Comparison of ENCODE assay signal across 1 cellular context in the genomic region with DNA sequence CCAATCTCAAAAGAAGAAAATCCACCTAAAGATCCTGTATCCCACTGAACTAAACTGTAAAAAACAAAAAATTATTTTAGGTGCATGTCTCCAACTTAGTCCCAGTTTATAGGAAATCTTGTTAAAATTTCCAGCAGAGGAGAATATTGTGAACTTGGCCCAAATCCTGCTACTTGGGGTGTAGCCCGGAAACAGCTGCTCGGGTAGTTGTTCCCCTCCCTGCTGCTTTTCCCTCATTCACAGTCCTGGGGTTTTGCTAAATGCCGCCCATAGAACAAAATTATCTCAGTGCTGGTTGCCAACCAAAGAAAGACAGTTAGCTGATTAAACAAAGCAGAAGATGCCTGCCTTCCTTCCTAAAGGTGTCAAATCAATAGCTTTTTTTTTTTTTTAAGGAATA.
TF ChIP-seq lines count a peak whose summit lies in the region.

No MANE protein-coding gene starts in this region.

TF ChIP-seq in GM23338, 12 proteins besides CTCF, POLR2A, EP300 and RAD21:
- TF ChIP-seq, protein P1, sequence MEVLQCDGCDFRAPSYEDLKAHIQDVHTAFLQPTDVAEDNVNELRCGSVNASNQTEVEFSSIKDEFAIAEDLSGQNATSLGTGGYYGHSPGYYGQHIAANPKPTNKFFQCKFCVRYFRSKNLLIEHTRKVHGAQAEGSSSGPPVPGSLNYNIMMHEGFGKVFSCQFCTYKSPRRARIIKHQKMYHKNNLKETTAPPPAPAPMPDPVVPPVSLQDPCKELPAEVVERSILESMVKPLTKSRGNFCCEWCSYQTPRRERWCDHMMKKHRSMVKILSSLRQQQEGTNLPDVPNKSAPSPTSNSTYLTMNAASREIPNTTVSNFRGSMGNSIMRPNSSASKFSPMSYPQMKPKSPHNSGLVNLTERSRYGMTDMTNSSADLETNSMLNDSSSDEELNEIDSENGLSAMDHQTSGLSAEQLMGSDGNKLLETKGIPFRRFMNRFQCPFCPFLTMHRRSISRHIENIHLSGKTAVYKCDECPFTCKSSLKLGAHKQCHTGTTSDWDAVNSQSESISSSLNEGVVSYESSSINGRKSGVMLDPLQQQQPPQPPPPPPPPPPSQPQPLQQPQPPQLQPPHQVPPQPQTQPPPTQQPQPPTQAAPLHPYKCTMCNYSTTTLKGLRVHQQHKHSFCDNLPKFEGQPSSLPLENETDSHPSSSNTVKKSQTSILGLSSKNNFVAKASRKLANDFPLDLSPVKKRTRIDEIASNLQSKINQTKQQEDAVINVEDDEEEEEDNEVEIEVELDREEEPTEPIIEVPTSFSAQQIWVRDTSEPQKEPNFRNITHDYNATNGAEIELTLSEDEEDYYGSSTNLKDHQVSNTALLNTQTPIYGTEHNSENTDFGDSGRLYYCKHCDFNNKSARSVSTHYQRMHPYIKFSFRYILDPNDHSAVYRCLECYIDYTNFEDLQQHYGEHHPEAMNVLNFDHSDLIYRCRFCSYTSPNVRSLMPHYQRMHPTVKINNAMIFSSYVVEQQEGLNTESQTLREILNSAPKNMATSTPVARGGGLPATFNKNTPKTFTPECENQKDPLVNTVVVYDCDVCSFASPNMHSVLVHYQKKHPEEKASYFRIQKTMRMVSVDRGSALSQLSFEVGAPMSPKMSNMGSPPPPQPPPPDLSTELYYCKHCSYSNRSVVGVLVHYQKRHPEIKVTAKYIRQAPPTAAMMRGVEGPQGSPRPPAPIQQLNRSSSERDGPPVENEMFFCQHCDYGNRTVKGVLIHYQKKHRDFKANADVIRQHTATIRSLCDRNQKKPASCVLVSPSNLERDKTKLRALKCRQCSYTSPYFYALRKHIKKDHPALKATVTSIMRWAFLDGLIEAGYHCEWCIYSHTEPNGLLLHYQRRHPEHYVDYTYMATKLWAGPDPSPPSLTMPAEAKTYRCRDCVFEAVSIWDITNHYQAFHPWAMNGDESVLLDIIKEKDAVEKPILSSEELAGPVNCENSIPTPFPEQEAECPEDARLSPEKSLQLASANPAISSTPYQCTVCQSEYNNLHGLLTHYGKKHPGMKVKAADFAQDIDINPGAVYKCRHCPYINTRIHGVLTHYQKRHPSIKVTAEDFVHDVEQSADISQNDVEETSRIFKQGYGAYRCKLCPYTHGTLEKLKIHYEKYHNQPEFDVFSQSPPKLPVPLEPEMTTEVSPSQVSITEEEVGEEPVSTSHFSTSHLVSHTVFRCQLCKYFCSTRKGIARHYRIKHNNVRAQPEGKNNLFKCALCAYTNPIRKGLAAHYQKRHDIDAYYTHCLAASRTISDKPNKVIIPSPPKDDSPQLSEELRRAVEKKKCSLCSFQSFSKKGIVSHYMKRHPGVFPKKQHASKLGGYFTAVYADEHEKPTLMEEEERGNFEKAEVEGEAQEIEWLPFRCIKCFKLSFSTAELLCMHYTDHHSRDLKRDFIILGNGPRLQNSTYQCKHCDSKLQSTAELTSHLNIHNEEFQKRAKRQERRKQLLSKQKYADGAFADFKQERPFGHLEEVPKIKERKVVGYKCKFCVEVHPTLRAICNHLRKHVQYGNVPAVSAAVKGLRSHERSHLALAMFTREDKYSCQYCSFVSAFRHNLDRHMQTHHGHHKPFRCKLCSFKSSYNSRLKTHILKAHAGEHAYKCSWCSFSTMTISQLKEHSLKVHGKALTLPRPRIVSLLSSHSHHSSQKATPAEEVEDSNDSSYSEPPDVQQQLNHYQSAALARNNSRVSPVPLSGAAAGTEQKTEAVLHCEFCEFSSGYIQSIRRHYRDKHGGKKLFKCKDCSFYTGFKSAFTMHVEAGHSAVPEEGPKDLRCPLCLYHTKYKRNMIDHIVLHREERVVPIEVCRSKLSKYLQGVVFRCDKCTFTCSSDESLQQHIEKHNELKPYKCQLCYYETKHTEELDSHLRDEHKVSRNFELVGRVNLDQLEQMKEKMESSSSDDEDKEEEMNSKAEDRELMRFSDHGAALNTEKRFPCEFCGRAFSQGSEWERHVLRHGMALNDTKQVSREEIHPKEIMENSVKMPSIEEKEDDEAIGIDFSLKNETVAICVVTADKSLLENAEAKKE (CRISPR knock-in tag; IDR thresholded peaks at IDR 0.05), result no peak
- TF ChIP-seq CREB1 (CRISPR knock-in tag; IDR thresholded peaks at IDR 0.05; ENCODE audit: low read depth) (no peak), ZNF331 (CRISPR knock-in tag; IDR thresholded peaks at IDR 0.05; ENCODE audit: low read depth) (no peak)
